10 cellular contexts compared by ENCODE assay signal in genomic region chr17:66275651-66276050, GRCh38. TPM values are rescaled to one million over a fixed set of nuclear protein-coding genes. Genes with fewer than 3 reads are reported as not detected.
DNase-seq lines count a peak whose midpoint lies in the region; ATAC-seq and TF ChIP-seq lines count a peak whose summit lies in the region.
"Had no signal": no experiment of that assay in that cellular context is flagged by ENCODE, and none has a peak within 500 bp of the region (broad histone marks: within the 10 kb centered on the region; RNA-seq: fewer than 3 reads in every experiment).

No MANE protein-coding gene starts in this region.

- no peaks in the 10 kb centered on the region for H3K27me3 Mint-ChIP-seq in stimulated activated memory B cell treated with anti-CD40 and anti-IgM and Interleukin-4, amounts not matched to agents 10 μg/mL and 1 μg/mL and 100 μg/mL, for 72 hours

- no peak overlapping the region for H3K27ac Mint-ChIP-seq in stimulated activated memory B cell treated with anti-CD40 and anti-IgM and Interleukin-4, amounts not matched to agents 10 μg/mL and 1 μg/mL and 100 μg/mL, for 72 hours

- TF ChIP-seq CTCF in mucosa of descending colon (IDR thresholded peaks at IDR 0.05) = no peak

- peaks cover 3% of the 10 kb centered on the region for H3K9me3 Mint-ChIP-seq in stimulated activated memory B cell treated with anti-CD40 and anti-IgM and Interleukin-4, amounts not matched to agents 10 μg/mL and 1 μg/mL and 100 μg/mL, for 72 hours

- ATAC-seq in mucosa of descending colon (peak; percentile 95), HG03521 (IDR thresholded peaks at IDR 0.05; ENCODE audit: unreplicated experiment) (no peak), HG02981 (IDR thresholded peaks at IDR 0.05; ENCODE audit: unreplicated experiment) (no peak)
- ATAC-seq in stimulated activated memory B cell treated with anti-CD40 and anti-IgM and Interleukin-4, amounts not matched to agents 10 μg/mL and 1 μg/mL and 100 μg/mL, for 72 hours = no peak
- ATAC-seq: upper lobe of right lung had no signal

- no peak overlapping the region for H3K27ac ChIP-seq in effector memory CD4-positive, alpha-beta T cell (ENCODE audit: insufficient read depth, low read length, poor library complexity, severe bottlenecking)
- H3K27ac ChIP-seq: upper lobe of right lung had no signal

- H3K36me3 Mint-ChIP-seq in stimulated activated memory B cell treated with anti-CD40 and anti-IgM and Interleukin-4, amounts not matched to agents 10 μg/mL and 1 μg/mL and 100 μg/mL, for 72 hours = no peaks in the 10 kb centered on the region

- no peaks in the 10 kb centered on the region for H3K4me1 ChIP-seq in mucosa of descending colon (ENCODE audit: low read depth)
- H3K4me1 ChIP-seq in effector memory CD4-positive, alpha-beta T cell (ENCODE audit: control insufficient read depth, insufficient read depth, low read length, poor library complexity, severe bottlenecking) = no peaks in the 10 kb centered on the region
- H3K4me1 ChIP-seq: upper lobe of right lung had no signal

- no peak overlapping the region for H3K4me3 ChIP-seq in mucosa of descending colon
- no peak overlapping the region for H3K4me3 ChIP-seq in effector memory CD4-positive, alpha-beta T cell (ENCODE audit: insufficient read depth, low read depth, low read length, poor library complexity, severe bottlenecking)
- H3K4me3 ChIP-seq: upper lobe of right lung had no signal

- intact Hi-C loops in mucosa of descending colon (cut with DNase I, micrococcal nuclease) = no loop called here

- no peaks in the 10 kb centered on the region for H3K9me3 ChIP-seq in mucosa of descending colon
- no peaks in the 10 kb centered on the region for H3K9me3 ChIP-seq in effector memory CD4-positive, alpha-beta T cell (ENCODE audit: control insufficient read depth, low read length)
- H3K9me3 ChIP-seq: upper lobe of right lung had no signal

- DNase-seq in AML-193 (lab: John Stamatoyannopoulos, UW) = peak; percentile 62 to 63
- DNase-seq in HS-5 (ENCODE audit: low read depth) = peak; percentile 93
- peak; percentile 95 for DNase-seq in astrocyte of the hippocampus (ENCODE audit: low read depth, low spot score)
- DNase-seq in mucosa of descending colon = no peak
- DNase-seq in effector memory CD4-positive, alpha-beta T cell = no peak
- DNase-seq: NCI-H510A treated with DMSO at 0.1 percent for 48 hours, upper lobe of right lung had no signal

- H3K27me3 ChIP-seq in effector memory CD4-positive, alpha-beta T cell (replicated peaks; ENCODE audit: control insufficient read depth, insufficient read depth, low read length, poor library complexity, severe bottlenecking) = no peaks in the 10 kb centered on the region
- H3K27me3 ChIP-seq: upper lobe of right lung had no signal

- no peak overlapping the region for H3K4me3 Mint-ChIP-seq in stimulated activated memory B cell treated with anti-CD40 and anti-IgM and Interleukin-4, amounts not matched to agents 10 μg/mL and 1 μg/mL and 100 μg/mL, for 72 hours

- no peaks in the 10 kb centered on the region for H3K36me3 ChIP-seq in mucosa of descending colon (ENCODE audit: low read depth)
- no peaks in the 10 kb centered on the region for H3K36me3 ChIP-seq in effector memory CD4-positive, alpha-beta T cell (ENCODE audit: control insufficient read depth, insufficient read depth, low read length)
- H3K36me3 ChIP-seq: upper lobe of right lung had no signal

- no peaks in the 10 kb centered on the region for H3K4me1 Mint-ChIP-seq in stimulated activated memory B cell treated with anti-CD40 and anti-IgM and Interleukin-4, amounts not matched to agents 10 μg/mL and 1 μg/mL and 100 μg/mL, for 72 hours

RNA-seq across cellular contexts. Expression of gene PRKCA, which starts 26.8 kb away (rescaled TPM):
- 10 to 100 TPM; 42.3 to 77.7 (median 56.3) TPM for total RNA-seq in mucosa of descending colon

RNA-seq across cellular contexts. Expression of gene APOH, which starts 46.4 kb away (rescaled TPM):
- total RNA-seq in mucosa of descending colon = under 1 TPM in 2 of 3 donors, not detected in 1; 0.69 to 0.92 TPM

Comparison
In these comparisons a context has a peak if more than half of its experiments do, and no peak if none do; other contexts are left out.
1. DNase-seq: peak in AML-193 (2 of 2), HS-5 (single experiment) and astrocyte of the hippocampus (single experiment); none in mucosa of descending colon (0 of 3) and effector memory CD4-positive, alpha-beta T cell (0 of 3).